In genomic region chrX:115582871-115583729, GRCh38 we compare ENCODE assay signal across 1 cellular context.
TF ChIP-seq lines count a peak whose summit lies in the region.

No MANE protein-coding gene starts in this region.

TF ChIP-seq in H1, 55 proteins besides CTCF, POLR2A, EP300 and RAD21:
- TF ChIP-seq CEBPB (IDR thresholded peaks at IDR 0.05; ENCODE audit: low read depth, low read length) (peak; percentile 61; the same call in 1 of the 2 replicates), EGR1 (IDR thresholded peaks at IDR 0.05; ENCODE audit: borderline replicate concordance, low read depth, low read length) (no peak)
